Comparison of ENCODE assay signal across 18 cellular contexts in the genomic region with DNA sequence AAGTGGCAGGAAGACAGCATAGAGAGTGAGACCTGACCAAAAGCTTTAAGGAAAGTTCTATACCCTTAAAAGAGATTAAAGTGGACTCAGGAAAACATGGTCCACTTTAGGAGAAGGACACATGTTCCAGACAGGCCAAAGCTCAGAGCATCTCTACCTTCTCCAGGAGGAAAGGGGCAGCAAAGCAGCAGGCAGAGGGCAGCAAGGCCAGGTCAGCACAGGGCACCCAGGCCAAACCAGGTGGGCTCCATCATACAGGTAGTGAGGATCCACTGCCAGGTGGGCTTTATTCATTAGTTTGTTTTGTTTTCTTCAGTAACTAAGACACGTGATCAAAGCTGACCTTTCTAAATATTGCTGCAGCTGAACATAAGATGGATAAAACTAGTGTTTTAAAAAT. TPM values are rescaled to one million over a fixed set of nuclear protein-coding genes. Genes with fewer than 3 reads are reported as not detected.
"Had no signal": no experiment of that assay in that cellular context is flagged by ENCODE, and none has a peak within 500 bp of the region (broad histone marks: within the 10 kb centered on the region; RNA-seq: fewer than 3 reads in every experiment).

No MANE protein-coding gene starts in this region.

RNA-seq across cellular contexts. Expression of gene FRG2C, which starts 19.8 kb away (rescaled TPM):
- total RNA-seq: activated naive CD4-positive, alpha-beta T cell treated with anti-CD3 and anti-CD28 coated beads for 36 hours; activated naive CD4-positive, alpha-beta T cell treated with anti-CD3 and anti-CD28 coated beads, Interleukin-2, amount 50 U/mL, for 72 hours; activated naive CD8-positive, alpha-beta T cell treated with anti-CD3 and anti-CD28 coated beads for 36 hours; activated naive CD8-positive, alpha-beta T cell treated with anti-CD3 and anti-CD28 coated beads, Interleukin-2, amount 10 ng/mL, durations not matched to agents 7 days and 5 days; activated T-cell treated with anti-CD3 and anti-CD28 coated beads, Interleukin-2, amount 50 U/mL, for 4 hours; activated T-cell treated with anti-CD3 and anti-CD28 coated beads, Interleukin-2, amount 50 U/mL, for 72 hours; activated T-helper 1 cell treated with anti-CD3 and anti-CD28 coated beads, Interleukin-12 subunit alpha, Interleukin-12 subunit beta, Interleukin-2, Interleukin-4 antibody, amounts not matched to agents 30 ng/mL and 10 ng/mL and 1 ng/mL, durations not matched to agents 14 hours and 24 hours and 36 hours; activated T-helper 17 cell treated with anti-CD3 and anti-CD28 coated beads, Interleukin-2, amount 50 U/mL, for 72 hours; activated T-helper 2 cell treated with anti-CD3 and anti-CD28 coated beads, Interferon-gamma antibody, Interleukin-2, Interleukin-4, amounts not matched to agents 10 μg/mL and 5 μg/mL and 100 μg/mL, durations not matched to agents 14 hours and 24 hours and 36 hours; adrenal gland; aorta; ascending aorta; astrocyte; body of pancreas; bronchial epithelial cell; cardiac muscle cell; cardiac septum; cerebellum had no signal
